1 cellular context compared by ENCODE assay signal in the genomic region with DNA sequence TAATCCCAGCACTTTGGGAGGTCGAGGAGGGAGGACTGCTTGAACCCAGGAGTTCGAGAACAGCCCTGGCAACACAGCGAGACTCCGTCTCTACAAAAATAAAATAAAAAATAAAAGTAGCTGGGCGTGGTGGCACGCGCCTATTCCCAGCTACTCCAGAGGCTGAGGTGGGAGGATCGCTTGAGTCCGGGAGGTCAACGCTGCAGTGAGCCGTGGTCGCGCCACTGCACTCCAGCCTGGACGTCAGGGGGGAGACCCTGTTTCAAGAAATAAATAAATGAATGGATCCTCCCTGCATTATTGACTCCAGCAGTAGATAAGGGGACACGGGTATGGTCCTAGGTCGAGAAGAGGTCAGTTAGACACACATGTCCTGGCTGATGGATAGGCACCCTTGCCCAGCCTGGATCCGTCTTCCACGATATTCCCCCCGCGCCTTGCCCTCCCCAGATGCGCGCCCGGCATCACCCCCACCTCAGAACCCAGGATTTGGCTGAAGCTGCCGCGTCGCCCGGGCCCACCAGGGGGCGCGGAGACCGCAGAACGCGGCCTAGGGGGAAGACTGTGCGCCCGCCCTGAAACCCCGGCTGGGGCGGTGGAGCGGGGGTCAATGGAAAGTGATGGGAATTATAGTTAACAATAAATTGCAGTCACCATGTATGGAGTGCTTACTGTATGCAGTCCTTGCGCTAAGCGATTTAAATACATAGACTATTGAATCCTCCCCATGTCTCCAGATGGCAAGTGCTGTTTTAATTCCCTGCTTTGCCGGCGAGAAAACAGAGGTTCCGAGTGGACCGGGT.
TF ChIP-seq lines count a peak whose summit lies in the region.

No MANE protein-coding gene starts in this region.

TF ChIP-seq in HepG2, 621 proteins besides CTCF, POLR2A, EP300 and RAD21 (continued from another document and continues in another):
- TF ChIP-seq BRF2 (CRISPR knock-in tag; IDR thresholded peaks at IDR 0.05) (no peak), ZNF660 (CRISPR knock-in tag; IDR thresholded peaks at IDR 0.05; ENCODE audit: borderline replicate concordance, low read depth) (no peak), RFXAP (CRISPR knock-in tag; IDR thresholded peaks at IDR 0.05; ENCODE audit: borderline replicate concordance) (no peak), KDM5A (IDR thresholded peaks at IDR 0.05; ENCODE audit: borderline replicate concordance, low read length) (no peak; the same call in 1 of the 2 replicates), THAP8 (CRISPR knock-in tag; IDR thresholded peaks at IDR 0.05; ENCODE audit: borderline replicate concordance) (no peak), ZNF318 (CRISPR knock-in tag; IDR thresholded peaks at IDR 0.05) (no peak), ZNF335 (CRISPR knock-in tag; IDR thresholded peaks at IDR 0.05) (no peak), ZNF30 (CRISPR knock-in tag; IDR thresholded peaks at IDR 0.05) (no peak), ZNF710 (CRISPR knock-in tag; IDR thresholded peaks at IDR 0.05; ENCODE audit: borderline replicate concordance) (no peak), U2AF1 (optimal IDR thresholded peaks at IDR 0.05; ENCODE audit: low read depth, low read length) (no peak), ZSCAN30 (CRISPR knock-in tag; IDR thresholded peaks at IDR 0.05) (no peak)
- TF ChIP-seq, protein P1, sequence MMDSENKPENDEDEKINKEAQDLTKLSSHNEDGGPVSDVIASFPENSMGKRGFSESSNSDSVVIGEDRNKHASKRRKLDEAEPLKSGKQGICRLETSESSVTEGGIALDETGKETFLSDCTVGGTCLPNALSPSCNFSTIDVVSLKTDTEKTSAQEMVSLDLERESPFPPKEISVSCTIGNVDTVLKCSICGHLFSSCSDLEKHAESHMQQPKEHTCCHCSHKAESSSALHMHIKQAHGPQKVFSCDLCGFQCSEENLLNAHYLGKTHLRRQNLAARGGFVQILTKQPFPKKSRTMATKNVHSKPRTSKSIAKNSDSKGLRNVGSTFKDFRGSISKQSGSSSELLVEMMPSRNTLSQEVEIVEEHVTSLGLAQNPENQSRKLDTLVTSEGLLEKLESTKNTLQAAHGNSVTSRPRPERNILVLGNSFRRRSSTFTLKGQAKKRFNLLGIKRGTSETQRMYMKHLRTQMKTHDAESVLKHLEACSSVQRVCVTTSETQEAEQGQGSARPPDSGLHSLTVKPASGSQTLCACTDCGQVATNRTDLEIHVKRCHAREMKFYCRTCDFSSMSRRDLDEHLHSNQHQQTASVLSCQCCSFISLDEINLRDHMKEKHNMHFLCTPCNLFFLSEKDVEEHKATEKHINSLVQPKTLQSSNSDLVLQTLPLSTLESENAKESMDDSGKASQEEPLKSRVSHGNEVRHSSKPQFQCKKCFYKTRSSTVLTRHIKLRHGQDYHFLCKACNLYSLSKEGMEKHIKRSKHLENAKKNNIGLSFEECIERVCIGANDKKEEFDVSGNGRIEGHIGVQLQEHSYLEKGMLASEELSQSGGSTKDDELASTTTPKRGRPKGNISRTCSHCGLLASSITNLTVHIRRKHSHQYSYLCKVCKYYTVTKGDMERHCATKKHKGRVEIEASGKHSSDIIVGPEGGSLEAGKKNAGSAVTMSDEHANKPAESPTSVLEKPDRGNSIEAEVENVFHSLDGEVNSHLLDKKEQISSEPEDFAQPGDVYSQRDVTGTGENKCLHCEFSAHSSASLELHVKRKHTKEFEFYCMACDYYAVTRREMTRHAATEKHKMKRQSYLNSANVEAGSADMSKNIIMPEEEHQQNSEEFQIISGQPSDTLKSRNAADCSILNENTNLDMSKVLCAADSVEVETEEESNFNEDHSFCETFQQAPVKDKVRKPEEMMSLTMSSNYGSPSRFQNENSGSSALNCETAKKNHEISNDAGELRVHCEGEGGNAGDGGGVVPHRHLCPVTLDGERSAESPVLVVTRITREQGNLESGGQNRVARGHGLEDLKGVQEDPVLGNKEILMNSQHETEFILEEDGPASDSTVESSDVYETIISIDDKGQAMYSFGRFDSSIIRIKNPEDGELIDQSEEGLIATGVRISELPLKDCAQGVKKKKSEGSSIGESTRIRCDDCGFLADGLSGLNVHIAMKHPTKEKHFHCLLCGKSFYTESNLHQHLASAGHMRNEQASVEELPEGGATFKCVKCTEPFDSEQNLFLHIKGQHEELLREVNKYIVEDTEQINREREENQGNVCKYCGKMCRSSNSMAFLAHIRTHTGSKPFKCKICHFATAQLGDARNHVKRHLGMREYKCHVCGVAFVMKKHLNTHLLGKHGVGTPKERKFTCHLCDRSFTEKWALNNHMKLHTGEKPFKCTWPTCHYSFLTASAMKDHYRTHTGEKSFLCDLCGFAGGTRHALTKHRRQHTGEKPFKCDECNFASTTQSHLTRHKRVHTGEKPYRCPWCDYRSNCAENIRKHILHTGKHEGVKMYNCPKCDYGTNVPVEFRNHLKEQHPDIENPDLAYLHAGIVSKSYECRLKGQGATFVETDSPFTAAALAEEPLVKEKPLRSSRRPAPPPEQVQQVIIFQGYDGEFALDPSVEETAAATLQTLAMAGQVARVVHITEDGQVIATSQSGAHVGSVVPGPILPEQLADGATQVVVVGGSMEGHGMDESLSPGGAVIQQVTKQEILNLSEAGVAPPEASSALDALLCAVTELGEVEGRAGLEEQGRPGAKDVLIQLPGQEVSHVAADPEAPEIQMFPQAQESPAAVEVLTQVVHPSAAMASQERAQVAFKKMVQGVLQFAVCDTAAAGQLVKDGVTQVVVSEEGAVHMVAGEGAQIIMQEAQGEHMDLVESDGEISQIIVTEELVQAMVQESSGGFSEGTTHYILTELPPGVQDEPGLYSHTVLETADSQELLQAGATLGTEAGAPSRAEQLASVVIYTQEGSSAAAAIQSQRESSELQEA (CRISPR knock-in tag; IDR thresholded peaks at IDR 0.05; ENCODE audit: not compliant biosample characterization): no peak
- TF ChIP-seq, protein P2, sequence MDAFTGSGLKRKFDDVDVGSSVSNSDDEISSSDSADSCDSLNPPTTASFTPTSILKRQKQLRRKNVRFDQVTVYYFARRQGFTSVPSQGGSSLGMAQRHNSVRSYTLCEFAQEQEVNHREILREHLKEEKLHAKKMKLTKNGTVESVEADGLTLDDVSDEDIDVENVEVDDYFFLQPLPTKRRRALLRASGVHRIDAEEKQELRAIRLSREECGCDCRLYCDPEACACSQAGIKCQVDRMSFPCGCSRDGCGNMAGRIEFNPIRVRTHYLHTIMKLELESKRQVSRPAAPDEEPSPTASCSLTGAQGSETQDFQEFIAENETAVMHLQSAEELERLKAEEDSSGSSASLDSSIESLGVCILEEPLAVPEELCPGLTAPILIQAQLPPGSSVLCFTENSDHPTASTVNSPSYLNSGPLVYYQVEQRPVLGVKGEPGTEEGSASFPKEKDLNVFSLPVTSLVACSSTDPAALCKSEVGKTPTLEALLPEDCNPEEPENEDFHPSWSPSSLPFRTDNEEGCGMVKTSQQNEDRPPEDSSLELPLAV (CRISPR knock-in tag; conservative IDR thresholded peaks at IDR 0.05; ENCODE audit: low read depth): no peak
- TF ChIP-seq, protein P3, sequence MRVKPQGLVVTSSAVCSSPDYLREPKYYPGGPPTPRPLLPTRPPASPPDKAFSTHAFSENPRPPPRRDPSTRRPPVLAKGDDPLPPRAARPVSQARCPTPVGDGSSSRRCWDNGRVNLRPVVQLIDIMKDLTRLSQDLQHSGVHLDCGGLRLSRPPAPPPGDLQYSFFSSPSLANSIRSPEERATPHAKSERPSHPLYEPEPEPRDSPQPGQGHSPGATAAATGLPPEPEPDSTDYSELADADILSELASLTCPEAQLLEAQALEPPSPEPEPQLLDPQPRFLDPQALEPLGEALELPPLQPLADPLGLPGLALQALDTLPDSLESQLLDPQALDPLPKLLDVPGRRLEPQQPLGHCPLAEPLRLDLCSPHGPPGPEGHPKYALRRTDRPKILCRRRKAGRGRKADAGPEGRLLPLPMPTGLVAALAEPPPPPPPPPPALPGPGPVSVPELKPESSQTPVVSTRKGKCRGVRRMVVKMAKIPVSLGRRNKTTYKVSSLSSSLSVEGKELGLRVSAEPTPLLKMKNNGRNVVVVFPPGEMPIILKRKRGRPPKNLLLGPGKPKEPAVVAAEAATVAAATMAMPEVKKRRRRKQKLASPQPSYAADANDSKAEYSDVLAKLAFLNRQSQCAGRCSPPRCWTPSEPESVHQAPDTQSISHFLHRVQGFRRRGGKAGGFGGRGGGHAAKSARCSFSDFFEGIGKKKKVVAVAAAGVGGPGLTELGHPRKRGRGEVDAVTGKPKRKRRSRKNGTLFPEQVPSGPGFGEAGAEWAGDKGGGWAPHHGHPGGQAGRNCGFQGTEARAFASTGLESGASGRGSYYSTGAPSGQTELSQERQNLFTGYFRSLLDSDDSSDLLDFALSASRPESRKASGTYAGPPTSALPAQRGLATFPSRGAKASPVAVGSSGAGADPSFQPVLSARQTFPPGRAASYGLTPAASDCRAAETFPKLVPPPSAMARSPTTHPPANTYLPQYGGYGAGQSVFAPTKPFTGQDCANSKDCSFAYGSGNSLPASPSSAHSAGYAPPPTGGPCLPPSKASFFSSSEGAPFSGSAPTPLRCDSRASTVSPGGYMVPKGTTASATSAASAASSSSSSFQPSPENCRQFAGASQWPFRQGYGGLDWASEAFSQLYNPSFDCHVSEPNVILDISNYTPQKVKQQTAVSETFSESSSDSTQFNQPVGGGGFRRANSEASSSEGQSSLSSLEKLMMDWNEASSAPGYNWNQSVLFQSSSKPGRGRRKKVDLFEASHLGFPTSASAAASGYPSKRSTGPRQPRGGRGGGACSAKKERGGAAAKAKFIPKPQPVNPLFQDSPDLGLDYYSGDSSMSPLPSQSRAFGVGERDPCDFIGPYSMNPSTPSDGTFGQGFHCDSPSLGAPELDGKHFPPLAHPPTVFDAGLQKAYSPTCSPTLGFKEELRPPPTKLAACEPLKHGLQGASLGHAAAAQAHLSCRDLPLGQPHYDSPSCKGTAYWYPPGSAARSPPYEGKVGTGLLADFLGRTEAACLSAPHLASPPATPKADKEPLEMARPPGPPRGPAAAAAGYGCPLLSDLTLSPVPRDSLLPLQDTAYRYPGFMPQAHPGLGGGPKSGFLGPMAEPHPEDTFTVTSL (CRISPR knock-in tag; IDR thresholded peaks at IDR 0.05; ENCODE audit: borderline replicate concordance): no peak
